17 cellular contexts compared by ENCODE assay signal in the genomic region with DNA sequence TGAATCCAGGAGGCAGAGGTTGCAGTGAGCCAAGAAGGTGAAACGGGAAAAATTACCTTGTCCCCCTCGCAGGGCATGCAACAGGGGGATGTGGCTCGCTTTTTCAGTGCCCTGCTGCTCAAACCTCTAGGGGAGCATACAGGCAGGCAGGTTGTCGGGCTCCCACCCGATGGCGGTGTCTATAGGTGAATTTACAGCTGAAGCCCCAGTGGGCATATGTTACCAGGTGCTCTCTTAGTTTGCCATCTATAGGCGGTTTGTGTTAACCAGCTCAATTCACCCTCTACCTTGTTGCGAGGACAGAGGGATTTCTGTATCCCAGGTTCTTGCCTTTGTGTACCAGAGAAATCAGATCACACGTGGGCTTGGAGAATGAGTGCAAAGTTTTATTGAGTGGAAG. TPM values are rescaled to one million over a fixed set of nuclear protein-coding genes. Genes with fewer than 3 reads are reported as not detected.
DNase-seq lines count a peak whose midpoint lies in the region; ATAC-seq and TF ChIP-seq lines count a peak whose summit lies in the region.
"Had no signal": no experiment of that assay in that cellular context is flagged by ENCODE, and none has a peak within 500 bp of the region (broad histone marks: within the 10 kb centered on the region; RNA-seq: fewer than 3 reads in every experiment).

No MANE protein-coding gene starts in this region.

- no peak overlapping the region for H3K4me3 Mint-ChIP-seq in WTC11
- H3K4me3 Mint-ChIP-seq in activated CD8-positive, alpha-beta memory T cell treated with anti-CD3 and anti-CD28 coated beads, Interleukin-2, amount 10 ng/mL, durations not matched to agents 7 days and 5 days: no peak overlapping the region
- H3K4me3 Mint-ChIP-seq: CD4-positive, alpha-beta T cell had no signal

- H3K4me2 ChIP-seq in BLaER1: peak overlapping the region; percentile 77
- no peak overlapping the region for H3K4me2 ChIP-seq in trophoblast cell (ENCODE audit: low read length)

- no peaks in the 10 kb centered on the region for H3K79me2 ChIP-seq in trophoblast cell (ENCODE audit: control insufficient read depth, insufficient read depth, low read length, poor library complexity)

- no peak overlapping the region for H3K4ac ChIP-seq in trophoblast cell (ENCODE audit: low read depth, low read length)

- H2BK5ac ChIP-seq in trophoblast cell (ENCODE audit: low read depth, low read length, poor library complexity): no peak overlapping the region

- no peaks in the 10 kb centered on the region for H3K27me3 Mint-ChIP-seq in WTC11 (ENCODE audit: low read depth)
- peaks cover 2% of the 10 kb centered on the region for H3K27me3 Mint-ChIP-seq in activated CD8-positive, alpha-beta memory T cell treated with anti-CD3 and anti-CD28 coated beads, Interleukin-2, amount 10 ng/mL, durations not matched to agents 7 days and 5 days
- H3K27me3 Mint-ChIP-seq: CD4-positive, alpha-beta T cell had no signal

- H3K14ac ChIP-seq in trophoblast cell (ENCODE audit: low read length): no peak overlapping the region

- intact Hi-C loops in dorsolateral prefrontal cortex (cut with DNase I) (loop anchor here (2.0 to 10.0 kb wide), 5 partner anchors 85 to 192 kb away; a partner anchor contains a TSS), adrenal gland (cut with DNase I) (no loop called here)

- no CpG with 5 or more reads among the region's 9 CpGs for WGBS in trophoblast cell (ENCODE audit: extremely low coverage, insufficient coverage, insufficient read length)
- WGBS in adrenal gland, 4 donors: 90 to 96% (median 95%) methylated on average over 7 to 9 of the region's 9 CpGs

- peaks cover 19% of the 10 kb centered on the region for H3K4me1 Mint-ChIP-seq in WTC11
- no peaks in the 10 kb centered on the region for H3K4me1 Mint-ChIP-seq in activated CD8-positive, alpha-beta memory T cell treated with anti-CD3 and anti-CD28 coated beads, Interleukin-2, amount 10 ng/mL, durations not matched to agents 7 days and 5 days

- H3K18ac ChIP-seq in trophoblast cell (ENCODE audit: low read length): no peak overlapping the region

- H3K36me3 Mint-ChIP-seq in WTC11: peaks cover 22% of the 10 kb centered on the region
- H3K36me3 Mint-ChIP-seq in activated CD8-positive, alpha-beta memory T cell treated with anti-CD3 and anti-CD28 coated beads, Interleukin-2, amount 10 ng/mL, durations not matched to agents 7 days and 5 days: no peaks in the 10 kb centered on the region

- H4K8ac ChIP-seq in trophoblast cell (ENCODE audit: low read depth, low read length): peak overlapping the region; percentile 10

- H4K91ac ChIP-seq in trophoblast cell (ENCODE audit: low read depth, low read length): no peak overlapping the region

- TF ChIP-seq CTCF in WTC11 (IDR thresholded peaks at IDR 0.05): no peak
- no peak for TF ChIP-seq CTCF in dorsolateral prefrontal cortex (IDR thresholded peaks at IDR 0.05 in 54 of 56, conservative IDR thresholded peaks at IDR 0.05 in 2 of 56; ENCODE audit: low read depth in 1 of 56, partially characterized antibody in 56 of 56)
- TF ChIP-seq CTCF in adrenal gland (IDR thresholded peaks at IDR 0.05): no peak

- no peak overlapping the region for H3K27ac Mint-ChIP-seq in WTC11
- H3K27ac Mint-ChIP-seq in activated CD8-positive, alpha-beta memory T cell treated with anti-CD3 and anti-CD28 coated beads, Interleukin-2, amount 10 ng/mL, durations not matched to agents 7 days and 5 days: no peak overlapping the region
- H3K27ac Mint-ChIP-seq: CD4-positive, alpha-beta T cell had no signal

- TF ChIP-seq POLR2A in adrenal gland (IDR thresholded peaks at IDR 0.05): no peak

- CTCF ChIA-PET in WTC11 (lab: Charles Lee): interaction anchor here (0.9 to 1.4 kb wide), 3 partner anchors 141 to 534 kb away, joined by 3 to 4 read pairs (median 3); no protein-coding TSS in a partner anchor
- CTCF ChIA-PET in activated CD8-positive, alpha-beta memory T cell treated with anti-CD3 and anti-CD28 coated beads, Interleukin-2, amount 10 ng/mL, durations not matched to agents 7 days and 5 days (lab: Charles Lee): interaction anchor here (1.1 kb wide), 1 partner anchor 19 kb away, joined by 3 read pairs; no protein-coding TSS in a partner anchor

- no peaks in the 10 kb centered on the region for H4K20me1 ChIP-seq in BLaER1

- peaks cover 47% of the 10 kb centered on the region for H3K4me1 ChIP-seq in BLaER1
- no peaks in the 10 kb centered on the region for H3K4me1 ChIP-seq in trophoblast cell (ENCODE audit: control insufficient read depth in 1 of 2, insufficient read depth in 2 of 2, low read length in 2 of 2)
- H3K4me1 ChIP-seq in adrenal gland (replicated peaks in 1 of 2): no peaks in the 10 kb centered on the region

- H3K36me3 ChIP-seq in BLaER1 (no peaks in the 10 kb centered on the region), trophoblast cell (ENCODE audit: control insufficient read depth in 1 of 2, insufficient read depth in 2 of 2, low read length in 2 of 2) (no peaks in the 10 kb centered on the region), adrenal gland (replicated peaks in 1 of 2) (no peaks in the 10 kb centered on the region)
- H3K36me3 ChIP-seq: HAP-1 had no signal

- peaks cover 26% of the 10 kb centered on the region for H3K9me3 Mint-ChIP-seq in WTC11
- H3K9me3 Mint-ChIP-seq in activated CD8-positive, alpha-beta memory T cell treated with anti-CD3 and anti-CD28 coated beads, Interleukin-2, amount 10 ng/mL, durations not matched to agents 7 days and 5 days (ENCODE audit: low read depth): no peaks in the 10 kb centered on the region

- no peak overlapping the region for H3K23ac ChIP-seq in trophoblast cell (ENCODE audit: low read length)

- POLR2A ChIA-PET in WTC11 (lab: Charles Lee): no interaction called here

- ATAC-seq in WTC11: peak; percentile 53
- ATAC-seq in activated CD8-positive, alpha-beta memory T cell treated with anti-CD3 and anti-CD28 coated beads, Interleukin-2, amount 10 ng/mL, durations not matched to agents 7 days and 5 days: no peak

- no peak for DNase-seq in WTC11 (ENCODE audit: low spot score)
- DNase-seq in dorsolateral prefrontal cortex: no peak
- DNase-seq in trophoblast cell: no peak
- no peak for DNase-seq in activated gamma-delta T cell (lab: John Stamatoyannopoulos, UW)
- no peak for DNase-seq in RKO (ENCODE audit: low spot score)
- DNase-seq in adrenal gland: no peak
- no peak for DNase-seq in activated CD8-positive, alpha-beta memory T cell treated with anti-CD3 and anti-CD28 coated beads, Interleukin-2, amount 10 ng/mL, durations not matched to agents 7 days and 5 days
- DNase-seq: 8988T; AML-193; Calu3; CD4-positive, alpha-beta T cell; DMS153; DMS79 treated with DMSO at 0.1 percent for 48 hours; EL; GM23248 had no signal

- no peak overlapping the region for H2BK120ac ChIP-seq in trophoblast cell (ENCODE audit: insufficient read depth, low read length, poor library complexity)

- H3K9me3 ChIP-seq in BLaER1: peaks cover 24% of the 10 kb centered on the region
- no peaks in the 10 kb centered on the region for H3K9me3 ChIP-seq in trophoblast cell (ENCODE audit: insufficient read depth, low read depth, low read length)
- no peaks in the 10 kb centered on the region for H3K9me3 ChIP-seq in adrenal gland (replicated peaks in 1 of 3)
- H3K9me3 ChIP-seq: HAP-1 had no signal

- H2AFZ ChIP-seq in trophoblast cell (ENCODE audit: insufficient read depth, low read length, poor library complexity): no peak overlapping the region
- H2AFZ ChIP-seq: GM23248 had no signal

- H3K4me3 ChIP-seq in BLaER1 (peak overlapping the region; percentile 28), dorsolateral prefrontal cortex (no peak overlapping the region), trophoblast cell (ENCODE audit: low read depth, low read length) (no peak overlapping the region), adrenal gland (no peak overlapping the region)
- H3K4me3 ChIP-seq: GM23248, HAP-1 had no signal

- peak overlapping the region; percentile 69 for H3K27ac ChIP-seq in BLaER1
- H3K27ac ChIP-seq in dorsolateral prefrontal cortex: peak overlapping the region in 58 of 59 donors; percentile 20 to 100 (median 94)
- no peak overlapping the region for H3K27ac ChIP-seq in trophoblast cell (ENCODE audit: low read depth, low read length)
- H3K27ac ChIP-seq in adrenal gland: no peak overlapping the region
- H3K27ac ChIP-seq: GM23248 had no signal

- H2BK12ac ChIP-seq in trophoblast cell (ENCODE audit: low read length): no peak overlapping the region

- H3K79me1 ChIP-seq in trophoblast cell (ENCODE audit: low read length): no peaks in the 10 kb centered on the region

- no peaks in the 10 kb centered on the region for H3K27me3 ChIP-seq in BLaER1
- H3K27me3 ChIP-seq in dorsolateral prefrontal cortex: no peaks in the 10 kb centered on the region
- no peaks in the 10 kb centered on the region for H3K27me3 ChIP-seq in trophoblast cell (ENCODE audit: insufficient read depth, low read length)
- H3K27me3 ChIP-seq in adrenal gland: no peaks in the 10 kb centered on the region

- H2AK5ac ChIP-seq in trophoblast cell (ENCODE audit: low read length): no peak overlapping the region

- H3K9ac ChIP-seq in BLaER1 (no peak overlapping the region), trophoblast cell (ENCODE audit: low read length) (no peak overlapping the region)
- H3K9ac ChIP-seq: GM23248 had no signal

- no peak overlapping the region for H4K12ac ChIP-seq in trophoblast cell (ENCODE audit: low read depth, low read length)

TF ChIP-seq in WTC11, 78 proteins besides CTCF, POLR2A, EP300 and RAD21 (continues in another document):
- TF ChIP-seq RELA (CRISPR knock-in tag; IDR thresholded peaks at IDR 0.05; ENCODE audit: borderline replicate concordance) (no peak), ZNF416 (CRISPR knock-in tag; IDR thresholded peaks at IDR 0.05) (no peak)

RNA-seq across cellular contexts. Expression of a gene that starts 48.9 kb away (rescaled TPM):
- total RNA-seq in WTC11 (2021) (5.2 to 6.0 TPM (median 5.8 TPM) in 3 replicates), dorsolateral prefrontal cortex (10 to 100 TPM; 13.2 to 40.2 (median 23.3) TPM), adrenal gland (10 to 100 TPM in 7 of 8 donors, 1 to 10 TPM in 1; 8.2 to 35.2 (median 14.4) TPM)
- polyA plus RNA-seq in trophoblast cell (2013): 4.5 and 6.0 TPM in 2 replicates
- 10 to 100 TPM; 14.7 to 18.3 (median 16.7) TPM for polyA plus RNA-seq in adrenal gland
- under 1 TPM; 0.66 to 0.82 TPM for total RNA-seq in activated CD8-positive, alpha-beta memory T cell treated with anti-CD3 and anti-CD28 coated beads, Interleukin-2, amount 10 ng/mL, durations not matched to agents 7 days and 5 days

RNA-seq across cellular contexts. Expression of a gene that starts 49.0 kb away (rescaled TPM):
- total RNA-seq in WTC11 (2021) (87.4 to 102 TPM (median 93.4 TPM) in 3 replicates), dorsolateral prefrontal cortex (10 to 100 TPM; 13.0 to 94.8 (median 30.2) TPM), adrenal gland (10 to 100 TPM in 7 of 8 donors, 1 to 10 TPM in 1; 8.1 to 17.7 (median 11.5) TPM)
- polyA plus RNA-seq in trophoblast cell (2013): 39.6 and 42.3 TPM in 2 replicates
- 10 to 100 TPM; 13.5 to 30.6 (median 26.5) TPM for polyA plus RNA-seq in adrenal gland
- total RNA-seq in activated CD8-positive, alpha-beta memory T cell treated with anti-CD3 and anti-CD28 coated beads, Interleukin-2, amount 10 ng/mL, durations not matched to agents 7 days and 5 days: 10 to 100 TPM; 20.9 to 24.4 TPM

Comparison
In these comparisons a context has a peak if more than half of its experiments do, and no peak if none do; other contexts are left out.
1. H3K27ac ChIP-seq: peak in BLaER1 (single experiment) and dorsolateral prefrontal cortex (58 of 59); none in trophoblast cell (single experiment) and adrenal gland (0 of 5).
2. intact Hi-C loops: an anchor here in dorsolateral prefrontal cortex (2.0 to 10.0 kb wide); none called in adrenal gland.